Comparison of ENCODE assay signal across 31 cellular contexts in the genomic region with DNA sequence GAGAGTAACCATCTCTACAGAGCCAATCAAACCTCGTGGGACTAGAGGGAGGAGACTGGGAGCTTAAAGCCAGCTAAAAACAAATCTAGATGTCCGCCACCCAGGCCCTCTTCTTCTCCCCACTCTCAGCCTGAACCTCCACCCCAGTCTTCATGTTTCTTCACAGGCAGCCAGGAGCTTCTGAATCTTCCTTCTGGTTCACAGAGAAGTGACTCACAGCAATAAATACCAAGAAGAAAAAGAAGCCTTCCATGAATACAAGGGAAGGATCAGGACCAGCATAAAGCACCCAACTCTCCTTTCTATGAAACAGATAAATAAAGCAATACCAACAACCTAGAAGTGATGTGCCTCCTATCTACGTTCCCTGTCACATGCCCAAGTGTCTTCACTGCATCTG.
"Had no signal": no experiment of that assay in that cellular context is flagged by ENCODE, and none has a peak within 500 bp of the region (broad histone marks: within the 10 kb centered on the region; RNA-seq: fewer than 3 reads in every experiment).

No MANE protein-coding gene starts in this region.

- H3K9me3 ChIP-seq: adrenal gland, body of pancreas, esophagus squamous epithelium, gastroesophageal sphincter had no signal

- H3K36me3 Mint-ChIP-seq: activated naive CD4-positive, alpha-beta T cell treated with anti-CD3 and anti-CD28 coated beads, Interleukin-2, amount 50 U/mL, for 24 hours; activated naive CD8-positive, alpha-beta T cell treated with anti-CD3 and anti-CD28 coated beads for 36 hours had no signal

- H3K4me3 Mint-ChIP-seq: activated CD4-positive, alpha-beta memory T cell treated with anti-CD3 and anti-CD28 coated beads, Interleukin-2, amount 10 ng/mL, durations not matched to agents 7 days and 5 days; activated CD4-positive, alpha-beta T cell treated with anti-CD3 and anti-CD28 coated beads, Interleukin-2, amount 10 ng/mL, durations not matched to agents 7 days and 5 days; activated naive CD4-positive, alpha-beta T cell treated with anti-CD3 and anti-CD28 coated beads for 36 hours; activated naive CD4-positive, alpha-beta T cell treated with anti-CD3 and anti-CD28 coated beads, Interleukin-2, amount 50 U/mL, for 24 hours; activated naive CD8-positive, alpha-beta T cell treated with anti-CD3 and anti-CD28 coated beads for 36 hours; activated naive CD8-positive, alpha-beta T cell treated with anti-CD3 and anti-CD28 coated beads, Interleukin-2, amount 50 U/mL, for 24 hours; activated T-helper 1 cell treated with anti-CD3 and anti-CD28 coated beads, Interleukin-12 subunit alpha, Interleukin-12 subunit beta, Interleukin-2, Interleukin-4 antibody, amounts not matched to agents 30 ng/mL and 10 ng/mL and 1 ng/mL, durations not matched to agents 14 hours and 24 hours and 36 hours had no signal

- H3K9me3 Mint-ChIP-seq: activated CD4-positive, alpha-beta memory T cell treated with anti-CD3 and anti-CD28 coated beads, Interleukin-2, amount 10 ng/mL, durations not matched to agents 7 days and 5 days; activated CD4-positive, alpha-beta T cell treated with anti-CD3 and anti-CD28 coated beads, Interleukin-2, amount 10 ng/mL, durations not matched to agents 7 days and 5 days; activated naive CD4-positive, alpha-beta T cell treated with anti-CD3 and anti-CD28 coated beads for 36 hours; activated naive CD4-positive, alpha-beta T cell treated with anti-CD3 and anti-CD28 coated beads, Interleukin-2, amount 50 U/mL, for 24 hours; activated naive CD8-positive, alpha-beta T cell treated with anti-CD3 and anti-CD28 coated beads for 36 hours; activated naive CD8-positive, alpha-beta T cell treated with anti-CD3 and anti-CD28 coated beads, Interleukin-2, amount 50 U/mL, for 24 hours; activated T-helper 1 cell treated with anti-CD3 and anti-CD28 coated beads, Interleukin-12 subunit alpha, Interleukin-12 subunit beta, Interleukin-2, Interleukin-4 antibody, amounts not matched to agents 30 ng/mL and 10 ng/mL and 1 ng/mL, durations not matched to agents 14 hours and 24 hours and 36 hours; activated T-helper 2 cell treated with anti-CD3 and anti-CD28 coated beads, Interferon-gamma antibody, Interleukin-2, Interleukin-4, amounts not matched to agents 10 μg/mL and 5 μg/mL and 100 μg/mL, durations not matched to agents 14 hours and 24 hours and 36 hours had no signal

- DNase-seq: activated CD4-positive, alpha-beta memory T cell treated with anti-CD3 and anti-CD28 coated beads, Interleukin-2, amount 10 ng/mL, durations not matched to agents 7 days and 5 days; activated CD4-positive, alpha-beta T cell treated with anti-CD3 and anti-CD28 coated beads for 1 hour; activated CD4-positive, alpha-beta T cell treated with anti-CD3 and anti-CD28 coated beads for 4 hours; activated CD4-positive, alpha-beta T cell treated with anti-CD3 and anti-CD28 coated beads, Interleukin-2, amount 10 ng/mL, durations not matched to agents 7 days and 5 days; activated CD4-positive, alpha-beta T cell treated with anti-CD3 and anti-CD28 coated beads, Interleukin-2, amount 50 U/mL, for 4 hours; activated CD4-positive, CD25-positive, alpha-beta regulatory T cell; activated CD8-positive, alpha-beta memory T cell treated with anti-CD3 and anti-CD28 coated beads, Interleukin-2, amount 50 U/mL, for 48 hours; activated effector memory CD4-positive, alpha-beta T cell treated with anti-CD3 and anti-CD28 coated beads, Interleukin-2, amount 50 U/mL, for 16 hours; activated naive CD4-positive, alpha-beta T cell treated with anti-CD3 and anti-CD28 coated beads for 36 hours; activated naive CD8-positive, alpha-beta T cell treated with anti-CD3 and anti-CD28 coated beads for 36 hours; activated naive CD8-positive, alpha-beta T cell treated with anti-CD3 and anti-CD28 coated beads, Interleukin-2, amount 50 U/mL, for 24 hours; activated T-cell treated with anti-CD3 and anti-CD28 coated beads for 4 hours; activated T-cell treated with anti-CD3 and anti-CD28 coated beads, Interleukin-2, amount 50 U/mL, for 48 hours; adrenal gland; amygdala; aorta; body of pancreas; caudate nucleus; cortex of kidney; dermis blood vessel endothelial cell; effector CD4-positive, alpha-beta T cell; esophagus squamous epithelium; foreskin melanocyte; heart right ventricle; T-helper 2 cell had no signal

- H3K27me3 ChIP-seq: adrenal gland, body of pancreas, esophagus squamous epithelium, gastroesophageal sphincter, hepatocyte had no signal

- H3K4me3 ChIP-seq: adrenal gland, body of pancreas, esophagus squamous epithelium, gastroesophageal sphincter, heart right ventricle, hepatocyte had no signal

- H3K27me3 Mint-ChIP-seq: activated naive CD8-positive, alpha-beta T cell treated with anti-CD3 and anti-CD28 coated beads for 36 hours had no signal

- H3K36me3 ChIP-seq: adrenal gland, esophagus squamous epithelium, gastroesophageal sphincter, heart right ventricle had no signal

- H3K4me1 ChIP-seq: adrenal gland, body of pancreas, esophagus squamous epithelium, gastroesophageal sphincter had no signal

- H3K4me1 Mint-ChIP-seq: activated CD4-positive, alpha-beta memory T cell treated with anti-CD3 and anti-CD28 coated beads, Interleukin-2, amount 10 ng/mL, durations not matched to agents 7 days and 5 days; activated CD4-positive, alpha-beta T cell treated with anti-CD3 and anti-CD28 coated beads, Interleukin-2, amount 10 ng/mL, durations not matched to agents 7 days and 5 days; activated naive CD4-positive, alpha-beta T cell treated with anti-CD3 and anti-CD28 coated beads, Interleukin-2, amount 50 U/mL, for 24 hours; activated naive CD8-positive, alpha-beta T cell treated with anti-CD3 and anti-CD28 coated beads for 36 hours; activated naive CD8-positive, alpha-beta T cell treated with anti-CD3 and anti-CD28 coated beads, Interleukin-2, amount 50 U/mL, for 24 hours had no signal

- H3K27ac Mint-ChIP-seq: activated CD4-positive, alpha-beta memory T cell treated with anti-CD3 and anti-CD28 coated beads, Interleukin-2, amount 10 ng/mL, durations not matched to agents 7 days and 5 days; activated CD4-positive, alpha-beta T cell treated with anti-CD3 and anti-CD28 coated beads, Interleukin-2, amount 10 ng/mL, durations not matched to agents 7 days and 5 days; activated naive CD4-positive, alpha-beta T cell treated with anti-CD3 and anti-CD28 coated beads for 36 hours; activated naive CD4-positive, alpha-beta T cell treated with anti-CD3 and anti-CD28 coated beads, Interleukin-2, amount 50 U/mL, for 24 hours; activated naive CD8-positive, alpha-beta T cell treated with anti-CD3 and anti-CD28 coated beads for 36 hours; activated naive CD8-positive, alpha-beta T cell treated with anti-CD3 and anti-CD28 coated beads, Interleukin-2, amount 50 U/mL, for 24 hours; activated T-helper 1 cell treated with anti-CD3 and anti-CD28 coated beads, Interleukin-12 subunit alpha, Interleukin-12 subunit beta, Interleukin-2, Interleukin-4 antibody, amounts not matched to agents 30 ng/mL and 10 ng/mL and 1 ng/mL, durations not matched to agents 14 hours and 24 hours and 36 hours; activated T-helper 2 cell treated with anti-CD3 and anti-CD28 coated beads, Interferon-gamma antibody, Interleukin-2, Interleukin-4, amounts not matched to agents 10 μg/mL and 5 μg/mL and 100 μg/mL, durations not matched to agents 14 hours and 24 hours and 36 hours had no signal

- H3K27ac ChIP-seq: adrenal gland, body of pancreas, epithelial cell of prostate, esophagus squamous epithelium, gastroesophageal sphincter, heart right ventricle, hepatocyte had no signal

- ATAC-seq: activated naive CD8-positive, alpha-beta T cell treated with anti-CD3 and anti-CD28 coated beads, Interleukin-2, amount 50 U/mL, for 24 hours; body of pancreas; gastroesophageal sphincter; heart right ventricle had no signal
